20 cellular contexts compared by ENCODE assay signal in genomic region chr1:210978316-210978993, GRCh38.
A peak's percentile ranks its signal among the peaks of the same experiment; 100 is the strongest.
DNase-seq lines count a peak whose midpoint lies in the region; ATAC-seq and TF ChIP-seq lines count a peak whose summit lies in the region.
"Had no signal": no experiment of that assay in that cellular context is flagged by ENCODE, and none has a peak within 500 bp of the region (broad histone marks: within the 10 kb centered on the region; RNA-seq: fewer than 3 reads in every experiment).

No MANE protein-coding gene starts in this region.

- TF ChIP-seq POLR2A in erythroblast (IDR thresholded peaks at IDR 0.05; ENCODE audit: low read length): no peak

- ATAC-seq in GM18861 (IDR thresholded peaks at IDR 0.05; ENCODE audit: unreplicated experiment) (peak; percentile 82), HG02623 (IDR thresholded peaks at IDR 0.05; ENCODE audit: unreplicated experiment) (peak; percentile 47), HG03571 (IDR thresholded peaks at IDR 0.05; ENCODE audit: unreplicated experiment) (peak; percentile 64)
- ATAC-seq: naive thymus-derived CD4-positive, alpha-beta T cell; pancreas; sciatic nerve; stimulated activated memory B cell treated with anti-CD40 and anti-IgM and Interleukin-4, amounts not matched to agents 10 μg/mL and 1 μg/mL and 100 μg/mL, for 72 hours; WTC11 had no signal

- DNase-seq in glomerular visceral epithelial cell (ENCODE audit: extremely low spot score): peak; percentile 79
- no peak for DNase-seq in erythroblast (lab: John Stamatoyannopoulos, UW)
- no peak for DNase-seq in effector CD8-positive, alpha-beta T cell (lab: John Stamatoyannopoulos, UW)
- no peak for DNase-seq in GM19238 (ENCODE audit: insufficient read length, low spot score)
- DNase-seq: activated CD8-positive, alpha-beta memory T cell treated with anti-CD3 and anti-CD28 coated beads for 24 hours; activated naive CD4-positive, alpha-beta T cell treated with anti-CD3 and anti-CD28 coated beads, Interleukin-2, amount 10 ng/mL, durations not matched to agents 7 days and 5 days; activated T-cell treated with anti-CD3 and anti-CD28 coated beads, Interleukin-2, amount 50 U/mL, for 48 hours; aorta; naive thymus-derived CD4-positive, alpha-beta T cell; NCI-H1694 treated with DMSO at 0.1 percent for 48 hours; pancreas; RPMI8226; SK-N-SH; testis had no signal
